21 cellular contexts compared by ENCODE assay signal in the genomic region with DNA sequence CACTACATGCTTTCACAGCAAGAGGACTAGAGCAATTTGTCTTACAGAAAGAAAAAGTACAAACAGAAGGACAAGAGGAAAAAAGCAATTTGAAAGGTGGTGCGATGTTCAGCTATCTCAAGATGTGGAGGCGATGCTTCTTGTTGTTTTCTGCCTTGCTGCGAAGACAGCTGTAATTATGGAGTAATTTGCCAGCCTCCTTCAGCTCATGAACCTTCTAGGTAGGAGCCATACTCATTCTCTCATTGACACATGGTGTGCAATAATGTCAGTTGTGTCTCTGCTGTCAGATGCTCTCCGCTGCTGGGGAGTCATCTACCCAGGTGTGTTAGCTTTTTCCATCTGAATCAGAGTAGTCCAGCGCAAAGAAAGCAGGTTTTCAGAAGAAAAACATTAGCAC.
DNase-seq lines count a peak whose midpoint lies in the region; ATAC-seq and TF ChIP-seq lines count a peak whose summit lies in the region.
"Had no signal": no experiment of that assay in that cellular context is flagged by ENCODE, and none has a peak within 500 bp of the region (broad histone marks: within the 10 kb centered on the region; RNA-seq: fewer than 3 reads in every experiment).

No MANE protein-coding gene starts in this region.

- ATAC-seq in HCT116: no peak
- ATAC-seq: A549; CD8-positive, alpha-beta T cell; GM12878 had no signal

- H2AFZ ChIP-seq in HCT116 (ENCODE audit: low read depth, low read length, poor library complexity, severe bottlenecking): no peak overlapping the region
- no peak overlapping the region for H2AFZ ChIP-seq in neural cell (ENCODE audit: low read depth, low read length)

- POLR2A ChIA-PET in HCT116 (lab: Charles Lee): no interaction called here

- H3K27ac ChIP-seq in HCT116 (ENCODE audit: low read depth, low read length): peak overlapping the region; percentile 14; the same call in 1 of the 2 replicates
- H3K27ac ChIP-seq in neural cell (ENCODE audit: low read length): no peak overlapping the region
- H3K27ac ChIP-seq in tibial nerve: no peak overlapping the region
- H3K27ac ChIP-seq: 22Rv1; A549; BLaER1 treated with 17β-estradiol and CSF1 and Interleukin-3, amounts not matched to agents 10 nM and 100 nM; C4-2B had no signal

- DNase-seq in HCT116 (ENCODE audit: low read depth, low spot score): no peak
- DNase-seq in NCI-H2227 treated with DMSO at 0.1 percent for 48 hours (lab: John Stamatoyannopoulos, UW): peak; percentile 61
- no peak for DNase-seq in tibial nerve (ENCODE audit: low spot score in 2 of 2)
- DNase-seq in COLO668 (lab: John Stamatoyannopoulos, UW; ENCODE audit: unreplicated experiment): no peak
- DNase-seq: AML-193; CD4-positive, alpha-beta T cell; CD8-positive, alpha-beta T cell; COR-L47; DMS 273 treated with DMSO at 0.1 percent for 48 hours; DMS153; DMS53; DMS79; DND-41; EL; GDM1 had no signal

- CTCF ChIA-PET in HCT116 (lab: Charles Lee): no interaction called here

- WGBS in tibial nerve, 2 donors: 91 to 98% methylated on average over 5 of the region's 5 CpGs

- TF ChIP-seq CTCF in HCT116 (IDR thresholded peaks at IDR 0.05 in 2 of 3, conservative IDR thresholded peaks at IDR 0.05 in 1 of 3; ENCODE audit: borderline replicate concordance in 1 of 3, insufficient read depth in 1 of 3, low read depth in 2 of 3, low read length in 2 of 3) (no peak), neural cell (IDR thresholded peaks at IDR 0.05; ENCODE audit: poor library complexity, severe bottlenecking) (no peak), tibial nerve (IDR thresholded peaks at IDR 0.05) (no peak)

- no peaks in the 10 kb centered on the region for H3K36me3 ChIP-seq in HCT116 (ENCODE audit: control insufficient read depth in 1 of 2, insufficient read depth in 2 of 2, low read length in 2 of 2)
- no peaks in the 10 kb centered on the region for H3K36me3 ChIP-seq in neural cell (ENCODE audit: insufficient read depth, low read length)
- no peaks in the 10 kb centered on the region for H3K36me3 ChIP-seq in tibial nerve
- H3K36me3 ChIP-seq: BLaER1 treated with 17β-estradiol and CSF1 and Interleukin-3, amounts not matched to agents 10 nM and 100 nM had no signal

- RAD21 ChIA-PET in HCT116 (lab: Charles Lee; ENCODE audit: low non-redundant PET in 1 of 2, low total read pairs in 2 of 2, uncharacterized antibody in 2 of 2, unreplicated experiment in 2 of 2): no interaction called here

- TF ChIP-seq RAD21 in HCT116 (IDR thresholded peaks at IDR 0.05; ENCODE audit: low read depth) (no peak), neural cell (conservative IDR thresholded peaks at IDR 0.05) (no peak)

- no TSS peak for BruUV-seq in HCT116 (replicated peaks; lab: Mats Ljungman, UMichigan)

- TF ChIP-seq POLR2A in HCT116 (IDR thresholded peaks at IDR 0.05; ENCODE audit: borderline replicate concordance, extremely low read depth, insufficient read depth, insufficient read length): no peak
- no peak for TF ChIP-seq POLR2A in tibial nerve (IDR thresholded peaks at IDR 0.05)

- TF ChIP-seq EP300 in neural cell (conservative IDR thresholded peaks at IDR 0.05; ENCODE audit: poor library complexity, severe bottlenecking) (peak; percentile 75), tibial nerve (IDR thresholded peaks at IDR 0.05) (no peak)

- intact Hi-C loops in HCT116 (cut with micrococcal nuclease): no loop called here

- H3K4me1 ChIP-seq in HCT116 (ENCODE audit: control insufficient read depth in 1 of 2, insufficient read depth in 2 of 2, low read length in 2 of 2): peaks cover 65 to 70% of the 10 kb centered on the region in 2 experiments
- H3K4me1 ChIP-seq in tibial nerve: peaks cover 0 to 24% (median 6%) of the 10 kb centered on the region in 4 donors

- H3K9me3 ChIP-seq in HCT116 (ENCODE audit: control insufficient read depth in 1 of 2, insufficient read depth in 1 of 2, low read depth in 1 of 2, low read length in 2 of 2) (no peaks in the 10 kb centered on the region), neural cell (ENCODE audit: low read length) (no peaks in the 10 kb centered on the region), tibial nerve (no peaks in the 10 kb centered on the region)
- H3K9me3 ChIP-seq: A549; BLaER1 treated with 17β-estradiol and CSF1 and Interleukin-3, amounts not matched to agents 10 nM and 100 nM had no signal

- H3F3A ChIP-seq in neural cell (ENCODE audit: insufficient read depth, low read length, poor library complexity, severe bottlenecking): no peaks in the 10 kb centered on the region

- 0 out of 2 replicates have a peak, but pooled peaks cover 3% of the 10 kb centered on the region for H3K79me2 ChIP-seq in HCT116 (ENCODE audit: insufficient read depth, low read length)
- H3K79me2 ChIP-seq in neural cell (replicated peaks; ENCODE audit: insufficient read depth, low read length): no peaks in the 10 kb centered on the region

- H3K27me3 ChIP-seq in HCT116 (ENCODE audit: insufficient read depth, low read length): no peaks in the 10 kb centered on the region
- no peaks in the 10 kb centered on the region for H3K27me3 ChIP-seq in neural cell (ENCODE audit: insufficient read depth, low read depth, low read length)
- H3K27me3 ChIP-seq in tibial nerve: no peaks in the 10 kb centered on the region
- H3K27me3 ChIP-seq: BLaER1 treated with 17β-estradiol and CSF1 and Interleukin-3, amounts not matched to agents 10 nM and 100 nM had no signal

- no peak overlapping the region for H3K4me2 ChIP-seq in HCT116 (ENCODE audit: low read length)
- no peak overlapping the region for H3K4me2 ChIP-seq in neural cell (ENCODE audit: low read length)
- H3K4me2 ChIP-seq: A549; BLaER1 treated with 17β-estradiol and CSF1 and Interleukin-3, amounts not matched to agents 10 nM and 100 nM had no signal

- no peaks in the 10 kb centered on the region for H4K20me1 ChIP-seq in HCT116 (ENCODE audit: insufficient read depth)
- no peaks in the 10 kb centered on the region for H4K20me1 ChIP-seq in neural cell (ENCODE audit: insufficient read depth)
- H4K20me1 ChIP-seq: BLaER1 treated with 17β-estradiol and CSF1 and Interleukin-3, amounts not matched to agents 10 nM and 100 nM had no signal

- H3K9me2 ChIP-seq in HCT116 (ENCODE audit: insufficient read depth) (no peaks in the 10 kb centered on the region), neural cell (ENCODE audit: insufficient read depth, low read length) (no peaks in the 10 kb centered on the region)

- H3K4me3 ChIP-seq in HCT116 (replicated peaks in 1 of 2; ENCODE audit: low read depth in 1 of 2, low read length in 2 of 2): no peak overlapping the region
- H3K4me3 ChIP-seq in neural cell (ENCODE audit: low read length): no peak overlapping the region
- no peak overlapping the region for H3K4me3 ChIP-seq in tibial nerve
- H3K4me3 ChIP-seq: A549; BLaER1 treated with 17β-estradiol and CSF1 and Interleukin-3, amounts not matched to agents 10 nM and 100 nM; GM12878 had no signal

- H3K9ac ChIP-seq in HCT116 (ENCODE audit: low read length): no peak overlapping the region
- no peak overlapping the region for H3K9ac ChIP-seq in neural cell (ENCODE audit: low read length)
- H3K9ac ChIP-seq: BLaER1 treated with 17β-estradiol and CSF1 and Interleukin-3, amounts not matched to agents 10 nM and 100 nM had no signal

TF ChIP-seq in HCT116, 20 proteins besides CTCF, POLR2A, EP300 and RAD21 (continues in another document):
- TF ChIP-seq, protein P1, sequence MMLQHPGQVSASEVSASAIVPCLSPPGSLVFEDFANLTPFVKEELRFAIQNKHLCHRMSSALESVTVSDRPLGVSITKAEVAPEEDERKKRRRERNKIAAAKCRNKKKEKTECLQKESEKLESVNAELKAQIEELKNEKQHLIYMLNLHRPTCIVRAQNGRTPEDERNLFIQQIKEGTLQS (IDR thresholded peaks at IDR 0.05): no peak
- no peak for TF ChIP-seq FOSL1 (IDR thresholded peaks at IDR 0.05; ENCODE audit: low read depth)
- no peak for TF ChIP-seq ZNF274 (IDR thresholded peaks at IDR 0.05; ENCODE audit: low read depth, low read length)
- TF ChIP-seq, protein P2, sequence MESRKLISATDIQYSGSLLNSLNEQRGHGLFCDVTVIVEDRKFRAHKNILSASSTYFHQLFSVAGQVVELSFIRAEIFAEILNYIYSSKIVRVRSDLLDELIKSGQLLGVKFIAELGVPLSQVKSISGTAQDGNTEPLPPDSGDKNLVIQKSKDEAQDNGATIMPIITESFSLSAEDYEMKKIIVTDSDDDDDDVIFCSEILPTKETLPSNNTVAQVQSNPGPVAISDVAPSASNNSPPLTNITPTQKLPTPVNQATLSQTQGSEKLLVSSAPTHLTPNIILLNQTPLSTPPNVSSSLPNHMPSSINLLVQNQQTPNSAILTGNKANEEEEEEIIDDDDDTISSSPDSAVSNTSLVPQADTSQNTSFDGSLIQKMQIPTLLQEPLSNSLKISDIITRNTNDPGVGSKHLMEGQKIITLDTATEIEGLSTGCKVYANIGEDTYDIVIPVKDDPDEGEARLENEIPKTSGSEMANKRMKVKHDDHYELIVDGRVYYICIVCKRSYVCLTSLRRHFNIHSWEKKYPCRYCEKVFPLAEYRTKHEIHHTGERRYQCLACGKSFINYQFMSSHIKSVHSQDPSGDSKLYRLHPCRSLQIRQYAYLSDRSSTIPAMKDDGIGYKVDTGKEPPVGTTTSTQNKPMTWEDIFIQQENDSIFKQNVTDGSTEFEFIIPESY (IDR thresholded peaks at IDR 0.05; ENCODE audit: extremely low read depth, insufficient replicate concordance, low read length): no peak

TF ChIP-seq in neural cell, 6 proteins besides CTCF, POLR2A, EP300 and RAD21:
- TF ChIP-seq POLR2AphosphoS5 (IDR thresholded peaks at IDR 0.05) (peak; percentile 81), EZH2 (IDR thresholded peaks at IDR 0.05; ENCODE audit: borderline replicate concordance, insufficient read depth, low read length, poor library complexity, severe bottlenecking) (no peak)
